1 cellular context compared by ENCODE assay signal in the genomic region with DNA sequence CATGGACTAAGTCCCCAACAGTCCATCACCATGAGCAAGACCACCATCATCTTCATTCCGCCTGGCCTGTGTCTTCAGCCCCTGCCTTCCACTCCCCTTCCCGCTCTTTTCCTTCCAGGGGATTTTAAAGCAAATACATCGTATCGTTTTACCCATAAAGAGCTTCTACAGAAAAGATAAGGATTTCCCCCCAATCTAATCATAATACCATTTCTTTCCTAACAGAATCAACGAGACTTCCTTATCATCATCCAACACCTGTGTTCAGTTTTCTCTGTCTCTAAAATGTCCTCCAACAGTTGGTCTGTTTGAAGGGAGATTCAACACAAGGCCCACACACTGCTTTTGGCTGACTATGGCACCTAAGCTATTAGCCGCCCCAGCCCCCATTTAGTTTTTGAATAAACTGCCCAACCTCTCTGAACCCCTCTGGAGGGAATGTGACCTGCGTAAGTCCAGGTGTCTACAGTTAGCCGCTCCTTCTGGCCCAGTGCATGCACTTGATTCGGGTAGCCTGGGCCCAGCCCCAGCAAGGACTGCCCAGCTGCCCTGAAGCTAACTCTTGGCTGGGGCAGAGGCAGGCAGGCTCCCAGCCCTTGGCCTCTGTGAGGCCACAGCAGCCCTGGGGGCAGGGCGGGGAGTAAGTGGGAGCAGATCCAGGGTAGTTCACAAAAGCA.
TF ChIP-seq lines count a peak whose summit lies in the region.

No MANE protein-coding gene starts in this region.

TF ChIP-seq in K562, 482 proteins besides CTCF, POLR2A, EP300 and RAD21 (continued from another document and continues in another):
- TF ChIP-seq, protein P1, sequence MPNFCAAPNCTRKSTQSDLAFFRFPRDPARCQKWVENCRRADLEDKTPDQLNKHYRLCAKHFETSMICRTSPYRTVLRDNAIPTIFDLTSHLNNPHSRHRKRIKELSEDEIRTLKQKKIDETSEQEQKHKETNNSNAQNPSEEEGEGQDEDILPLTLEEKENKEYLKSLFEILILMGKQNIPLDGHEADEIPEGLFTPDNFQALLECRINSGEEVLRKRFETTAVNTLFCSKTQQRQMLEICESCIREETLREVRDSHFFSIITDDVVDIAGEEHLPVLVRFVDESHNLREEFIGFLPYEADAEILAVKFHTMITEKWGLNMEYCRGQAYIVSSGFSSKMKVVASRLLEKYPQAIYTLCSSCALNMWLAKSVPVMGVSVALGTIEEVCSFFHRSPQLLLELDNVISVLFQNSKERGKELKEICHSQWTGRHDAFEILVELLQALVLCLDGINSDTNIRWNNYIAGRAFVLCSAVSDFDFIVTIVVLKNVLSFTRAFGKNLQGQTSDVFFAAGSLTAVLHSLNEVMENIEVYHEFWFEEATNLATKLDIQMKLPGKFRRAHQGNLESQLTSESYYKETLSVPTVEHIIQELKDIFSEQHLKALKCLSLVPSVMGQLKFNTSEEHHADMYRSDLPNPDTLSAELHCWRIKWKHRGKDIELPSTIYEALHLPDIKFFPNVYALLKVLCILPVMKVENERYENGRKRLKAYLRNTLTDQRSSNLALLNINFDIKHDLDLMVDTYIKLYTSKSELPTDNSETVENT (CRISPR knock-in tag; IDR thresholded peaks at IDR 0.05): no peak
- TF ChIP-seq MEF2A (IDR thresholded peaks at IDR 0.05; ENCODE audit: control insufficient read depth, low read depth, low read length): no peak
- TF ChIP-seq, protein P2, sequence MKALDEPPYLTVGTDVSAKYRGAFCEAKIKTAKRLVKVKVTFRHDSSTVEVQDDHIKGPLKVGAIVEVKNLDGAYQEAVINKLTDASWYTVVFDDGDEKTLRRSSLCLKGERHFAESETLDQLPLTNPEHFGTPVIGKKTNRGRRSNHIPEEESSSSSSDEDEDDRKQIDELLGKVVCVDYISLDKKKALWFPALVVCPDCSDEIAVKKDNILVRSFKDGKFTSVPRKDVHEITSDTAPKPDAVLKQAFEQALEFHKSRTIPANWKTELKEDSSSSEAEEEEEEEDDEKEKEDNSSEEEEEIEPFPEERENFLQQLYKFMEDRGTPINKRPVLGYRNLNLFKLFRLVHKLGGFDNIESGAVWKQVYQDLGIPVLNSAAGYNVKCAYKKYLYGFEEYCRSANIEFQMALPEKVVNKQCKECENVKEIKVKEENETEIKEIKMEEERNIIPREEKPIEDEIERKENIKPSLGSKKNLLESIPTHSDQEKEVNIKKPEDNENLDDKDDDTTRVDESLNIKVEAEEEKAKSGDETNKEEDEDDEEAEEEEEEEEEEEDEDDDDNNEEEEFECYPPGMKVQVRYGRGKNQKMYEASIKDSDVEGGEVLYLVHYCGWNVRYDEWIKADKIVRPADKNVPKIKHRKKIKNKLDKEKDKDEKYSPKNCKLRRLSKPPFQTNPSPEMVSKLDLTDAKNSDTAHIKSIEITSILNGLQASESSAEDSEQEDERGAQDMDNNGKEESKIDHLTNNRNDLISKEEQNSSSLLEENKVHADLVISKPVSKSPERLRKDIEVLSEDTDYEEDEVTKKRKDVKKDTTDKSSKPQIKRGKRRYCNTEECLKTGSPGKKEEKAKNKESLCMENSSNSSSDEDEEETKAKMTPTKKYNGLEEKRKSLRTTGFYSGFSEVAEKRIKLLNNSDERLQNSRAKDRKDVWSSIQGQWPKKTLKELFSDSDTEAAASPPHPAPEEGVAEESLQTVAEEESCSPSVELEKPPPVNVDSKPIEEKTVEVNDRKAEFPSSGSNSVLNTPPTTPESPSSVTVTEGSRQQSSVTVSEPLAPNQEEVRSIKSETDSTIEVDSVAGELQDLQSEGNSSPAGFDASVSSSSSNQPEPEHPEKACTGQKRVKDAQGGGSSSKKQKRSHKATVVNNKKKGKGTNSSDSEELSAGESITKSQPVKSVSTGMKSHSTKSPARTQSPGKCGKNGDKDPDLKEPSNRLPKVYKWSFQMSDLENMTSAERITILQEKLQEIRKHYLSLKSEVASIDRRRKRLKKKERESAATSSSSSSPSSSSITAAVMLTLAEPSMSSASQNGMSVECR (CRISPR knock-in tag; IDR thresholded peaks at IDR 0.05): no peak
- TF ChIP-seq RHOXF2B (CRISPR knock-in tag; conservative IDR thresholded peaks at IDR 0.05): no peak
- TF ChIP-seq ASH1L (IDR thresholded peaks at IDR 0.05; ENCODE audit: borderline replicate concordance, low read depth, partially characterized antibody): no peak
- TF ChIP-seq ZNF551 (CRISPR knock-in tag; IDR thresholded peaks at IDR 0.05): no peak
- no peak for TF ChIP-seq CBX1 (IDR thresholded peaks at IDR 0.05; ENCODE audit: low read depth)
- TF ChIP-seq, protein P3, sequence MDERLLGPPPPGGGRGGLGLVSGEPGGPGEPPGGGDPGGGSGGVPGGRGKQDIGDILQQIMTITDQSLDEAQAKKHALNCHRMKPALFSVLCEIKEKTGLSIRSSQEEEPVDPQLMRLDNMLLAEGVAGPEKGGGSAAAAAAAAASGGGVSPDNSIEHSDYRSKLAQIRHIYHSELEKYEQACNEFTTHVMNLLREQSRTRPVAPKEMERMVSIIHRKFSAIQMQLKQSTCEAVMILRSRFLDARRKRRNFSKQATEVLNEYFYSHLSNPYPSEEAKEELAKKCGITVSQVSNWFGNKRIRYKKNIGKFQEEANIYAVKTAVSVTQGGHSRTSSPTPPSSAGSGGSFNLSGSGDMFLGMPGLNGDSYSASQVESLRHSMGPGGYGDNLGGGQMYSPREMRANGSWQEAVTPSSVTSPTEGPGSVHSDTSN (CRISPR knock-in tag; IDR thresholded peaks at IDR 0.05; ENCODE audit: low read depth): no peak
- TF ChIP-seq, protein P3 (tag; conservative IDR thresholded peaks at IDR 0.05; ENCODE audit: low read depth): no peak
- TF ChIP-seq TEAD2 (tag; IDR thresholded peaks at IDR 0.05): no peak
- peak; percentile 17; the same call in 1 of the 2 replicates for TF ChIP-seq PHF8 (IDR thresholded peaks at IDR 0.05; ENCODE audit: borderline replicate concordance, low read length)
- TF ChIP-seq ZFP1 (CRISPR knock-in tag; IDR thresholded peaks at IDR 0.05): no peak
- no peak for TF ChIP-seq ZKSCAN8 (CRISPR knock-in tag; IDR thresholded peaks at IDR 0.05)
- no peak for TF ChIP-seq RUNX1 (IDR thresholded peaks at IDR 0.05; ENCODE audit: low read depth)
- TF ChIP-seq, protein P4, sequence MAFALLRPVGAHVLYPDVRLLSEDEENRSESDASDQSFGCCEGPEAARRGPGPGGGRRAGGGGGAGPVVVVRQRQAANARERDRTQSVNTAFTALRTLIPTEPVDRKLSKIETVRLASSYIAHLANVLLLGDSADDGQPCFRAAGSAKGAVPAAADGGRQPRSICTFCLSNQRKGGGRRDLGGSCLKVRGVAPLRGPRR (CRISPR knock-in tag; IDR thresholded peaks at IDR 0.05): no peak
- TF ChIP-seq KDM1A (IDR thresholded peaks at IDR 0.05): peak in 1 of 2 experiments; percentile 89; a peak in 3 of 4 replicates
- no peak for TF ChIP-seq ZFP36 (IDR thresholded peaks at IDR 0.05; ENCODE audit: low read depth, low read length, partially characterized antibody)
- TF ChIP-seq, protein P5, sequence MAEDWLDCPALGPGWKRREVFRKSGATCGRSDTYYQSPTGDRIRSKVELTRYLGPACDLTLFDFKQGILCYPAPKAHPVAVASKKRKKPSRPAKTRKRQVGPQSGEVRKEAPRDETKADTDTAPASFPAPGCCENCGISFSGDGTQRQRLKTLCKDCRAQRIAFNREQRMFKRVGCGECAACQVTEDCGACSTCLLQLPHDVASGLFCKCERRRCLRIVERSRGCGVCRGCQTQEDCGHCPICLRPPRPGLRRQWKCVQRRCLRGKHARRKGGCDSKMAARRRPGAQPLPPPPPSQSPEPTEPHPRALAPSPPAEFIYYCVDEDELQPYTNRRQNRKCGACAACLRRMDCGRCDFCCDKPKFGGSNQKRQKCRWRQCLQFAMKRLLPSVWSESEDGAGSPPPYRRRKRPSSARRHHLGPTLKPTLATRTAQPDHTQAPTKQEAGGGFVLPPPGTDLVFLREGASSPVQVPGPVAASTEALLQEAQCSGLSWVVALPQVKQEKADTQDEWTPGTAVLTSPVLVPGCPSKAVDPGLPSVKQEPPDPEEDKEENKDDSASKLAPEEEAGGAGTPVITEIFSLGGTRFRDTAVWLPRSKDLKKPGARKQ (CRISPR knock-in tag; IDR thresholded peaks at IDR 0.05): no peak
- TF ChIP-seq, protein P6, sequence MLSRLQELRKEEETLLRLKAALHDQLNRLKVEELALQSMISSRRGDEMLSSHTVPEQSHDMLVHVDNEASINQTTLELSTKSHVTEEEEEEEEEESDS (CRISPR knock-in tag; IDR thresholded peaks at IDR 0.05): no peak
- TF ChIP-seq KAT2B (IDR thresholded peaks at IDR 0.05; ENCODE audit: low read depth, low read length): no peak
- TF ChIP-seq SRSF1 (IDR thresholded peaks at IDR 0.05; ENCODE audit: low read depth, low read length): no peak
- no peak for TF ChIP-seq ZNF644 (tag; IDR thresholded peaks at IDR 0.05; ENCODE audit: low read depth)
- TF ChIP-seq NR2C2 (CRISPR knock-in tag; IDR thresholded peaks at IDR 0.05): no peak
- TF ChIP-seq NR2C2 (tag; IDR thresholded peaks at IDR 0.05): no peak
- no peak for TF ChIP-seq ZC3H11A (IDR thresholded peaks at IDR 0.05; ENCODE audit: low read depth, low read length)
- TF ChIP-seq, protein P7, sequence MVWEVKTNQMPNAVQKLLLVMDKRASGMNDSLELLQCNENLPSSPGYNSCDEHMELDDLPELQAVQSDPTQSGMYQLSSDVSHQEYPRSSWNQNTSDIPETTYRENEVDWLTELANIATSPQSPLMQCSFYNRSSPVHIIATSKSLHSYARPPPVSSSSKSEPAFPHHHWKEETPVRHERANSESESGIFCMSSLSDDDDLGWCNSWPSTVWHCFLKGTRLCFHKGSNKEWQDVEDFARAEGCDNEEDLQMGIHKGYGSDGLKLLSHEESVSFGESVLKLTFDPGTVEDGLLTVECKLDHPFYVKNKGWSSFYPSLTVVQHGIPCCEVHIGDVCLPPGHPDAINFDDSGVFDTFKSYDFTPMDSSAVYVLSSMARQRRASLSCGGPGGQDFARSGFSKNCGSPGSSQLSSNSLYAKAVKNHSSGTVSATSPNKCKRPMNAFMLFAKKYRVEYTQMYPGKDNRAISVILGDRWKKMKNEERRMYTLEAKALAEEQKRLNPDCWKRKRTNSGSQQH (CRISPR knock-in tag; IDR thresholded peaks at IDR 0.05): no peak
- no peak for TF ChIP-seq POLR2H (tag; IDR thresholded peaks at IDR 0.05; ENCODE audit: low read depth)
- no peak for TF ChIP-seq RBM17 (IDR thresholded peaks at IDR 0.05; ENCODE audit: borderline replicate concordance, low read depth, low read length)
- no peak for TF ChIP-seq XRCC4 (IDR thresholded peaks at IDR 0.05; ENCODE audit: extremely low read depth, insufficient read depth, insufficient read length)
